Comparison of ENCODE assay signal across 27 cellular contexts in genomic region chr2:45912109-45912508, GRCh38.
DNase-seq lines count a peak whose midpoint lies in the region; ATAC-seq, FAIRE-seq and TF ChIP-seq lines count a peak whose summit lies in the region.
"Had no signal": no experiment of that assay in that cellular context is flagged by ENCODE, and none has a peak within 500 bp of the region (broad histone marks: within the 10 kb centered on the region; RNA-seq: fewer than 3 reads in every experiment).

No MANE protein-coding gene starts in this region.

- no peak overlapping the region for H2BK15ac ChIP-seq in H1 (ENCODE audit: low read length)

- H3K27ac ChIP-seq in C4-2B, result peak overlapping the region; percentile 73
- H3K27ac ChIP-seq in H1 (ENCODE audit: low read depth, low read length), result no peak overlapping the region
- no peak overlapping the region for H3K27ac ChIP-seq in liver (ENCODE audit: low read depth in 1 of 2, low read length in 2 of 2)
- no peak overlapping the region for H3K27ac ChIP-seq in pancreas
- no peak overlapping the region for H3K27ac ChIP-seq in colonic mucosa
- no peak overlapping the region for H3K27ac ChIP-seq in lower lobe of right lung
- H3K27ac ChIP-seq: 22Rv1, SK-N-MC had no signal

- no peak overlapping the region for H3K4ac ChIP-seq in H1 (replicated peaks; ENCODE audit: insufficient read length, low read depth, low read length)

- no peak overlapping the region for H3K18ac ChIP-seq in H1 (ENCODE audit: extremely low read depth, low read length)

- no peak overlapping the region for H2BK5ac ChIP-seq in H1 (ENCODE audit: low read depth, low read length)

- no peaks in the 10 kb centered on the region for H3K79me2 ChIP-seq in H1 (ENCODE audit: control insufficient read depth in 1 of 2, insufficient read depth in 2 of 2, low read length in 2 of 2)

- H3K79me1 ChIP-seq in H1 (ENCODE audit: low read depth, low read length), result no peaks in the 10 kb centered on the region

- WGBS in H1 (ENCODE audit: extremely low coverage in 1 of 2, insufficient coverage in 1 of 2, insufficient read length in 1 of 2, insufficient replicate concordance in 2 of 2, low coverage in 1 of 2, low lambda C conversion rate in 2 of 2, missing lambda C conversion rate in 1 of 2), 2 experiments, result 94% methylated on average over 5 of the region's 5 CpGs; no CpG with 5 or more reads in 1 of the 2 experiments
- 53% methylated on average over 5 of the region's 5 CpGs for WGBS in liver
- 37 to 42% methylated on average over 5 of the region's 5 CpGs for WGBS in pancreas, 2 donors

- no peak overlapping the region for H3K14ac ChIP-seq in H1 (ENCODE audit: insufficient read length)

- no peak overlapping the region for H4K5ac ChIP-seq in H1 (ENCODE audit: insufficient read length, low read depth, low read length)

- no peak overlapping the region for H2BK12ac ChIP-seq in H1 (ENCODE audit: low read depth, low read length)

- POLR2A ChIA-PET in H1 (lab: Charles Lee; ENCODE audit: partially characterized antibody), result interaction anchor here (0.6 kb wide), 1 partner anchor 170 kb away, joined by 3 read pairs; no protein-coding TSS in a partner anchor

- H3K56ac ChIP-seq in H1 (replicated peaks; ENCODE audit: insufficient read length, low read depth, low read length), result no peak overlapping the region

- H4K20me1 ChIP-seq in H1 (replicated peaks in 1 of 2; ENCODE audit: control insufficient read depth in 1 of 2, insufficient read depth in 2 of 2, low read length in 2 of 2), result no peaks in the 10 kb centered on the region

- no peak overlapping the region for H2AFZ ChIP-seq in H1 (ENCODE audit: low read length)

- no peaks in the 10 kb centered on the region; a peak in 1 of 7 replicates for H3K4me1 ChIP-seq in H1 (replicated peaks in 1 of 4; ENCODE audit: control insufficient read depth in 3 of 4, insufficient read depth in 4 of 4, low read length in 3 of 4)
- H3K4me1 ChIP-seq in liver (ENCODE audit: control insufficient read depth in 4 of 4, insufficient read depth in 4 of 4, low read length in 3 of 4), result peaks cover 2 to 4% (median 3%) of the 10 kb centered on the region in 4 donors
- H3K4me1 ChIP-seq in pancreas, result peaks cover 0 to 21% (median 12%) of the 10 kb centered on the region in 3 donors
- no peaks in the 10 kb centered on the region for H3K4me1 ChIP-seq in colonic mucosa
- peaks cover 19% of the 10 kb centered on the region for H3K4me1 ChIP-seq in lower lobe of right lung

- no peaks in the 10 kb centered on the region for H3K36me3 ChIP-seq in H1 (ENCODE audit: control insufficient read depth in 2 of 4, insufficient read depth in 4 of 4, low read length in 3 of 4)
- H3K36me3 ChIP-seq in liver (ENCODE audit: control insufficient read depth in 4 of 4, insufficient read depth in 3 of 4, low read depth in 1 of 4, low read length in 3 of 4), result no peaks in the 10 kb centered on the region
- H3K36me3 ChIP-seq in pancreas, result no peaks in the 10 kb centered on the region
- no peaks in the 10 kb centered on the region for H3K36me3 ChIP-seq in colonic mucosa
- no peaks in the 10 kb centered on the region for H3K36me3 ChIP-seq in lower lobe of right lung

- H3K27me3 ChIP-seq in H1 (replicated peaks in 1 of 4; ENCODE audit: control insufficient read depth in 3 of 4, extremely low read depth in 1 of 4, insufficient read depth in 3 of 4, low read length in 3 of 4), result no peaks in the 10 kb centered on the region
- no peaks in the 10 kb centered on the region for H3K27me3 ChIP-seq in liver (ENCODE audit: control insufficient read depth in 4 of 4, insufficient read depth in 4 of 4, low read length in 3 of 4)
- H3K27me3 ChIP-seq in pancreas, result no peaks in the 10 kb centered on the region
- H3K27me3 ChIP-seq in colonic mucosa, result no peaks in the 10 kb centered on the region
- H3K27me3 ChIP-seq in lower lobe of right lung (ENCODE audit: low read depth), result no peaks in the 10 kb centered on the region

- no peak for TF ChIP-seq CTCF in C4-2B (conservative IDR thresholded peaks at IDR 0.05)
- no peak for TF ChIP-seq CTCF in H1 (IDR thresholded peaks at IDR 0.05; ENCODE audit: control extremely low read depth in 1 of 3, insufficient read depth in 1 of 3, low read depth in 1 of 3, low read length in 3 of 3)
- no peak for TF ChIP-seq CTCF in liver (IDR thresholded peaks at IDR 0.05; ENCODE audit: low read depth, low read length, missing input control)
- no peak for TF ChIP-seq CTCF in pancreas (IDR thresholded peaks at IDR 0.05)
- no peak for TF ChIP-seq CTCF in colonic mucosa (IDR thresholded peaks at IDR 0.05)
- no peak for TF ChIP-seq CTCF in lower lobe of right lung (IDR thresholded peaks at IDR 0.05)

- H4K91ac ChIP-seq in H1 (replicated peaks; ENCODE audit: insufficient read length, low read length), result no peak overlapping the region

- intact Hi-C loops in pancreas (cut with DNase I) (no loop called here), colonic mucosa (cut with DNase I) (no loop called here), lower lobe of right lung (cut with DNase I) (no loop called here)

- H2AK5ac ChIP-seq in H1 (ENCODE audit: low read depth, low read length), result no peak overlapping the region

- no peak overlapping the region for H3K23ac ChIP-seq in H1 (ENCODE audit: insufficient read length)

- DNase-seq in H1 (ENCODE audit: low read depth in 1 of 2, low spot score in 2 of 2) (no peak), pancreas (no peak), colonic mucosa (no peak), lower lobe of right lung (no peak), GM19238 (ENCODE audit: insufficient read length, low spot score) (no peak)
- DNase-seq: Calu3; CD8-positive, alpha-beta memory T cell; DMS79 treated with DMSO at 0.1 percent for 48 hours; GF-D8; H7; IMR-90; KG1; MM.1S; NCI-H1694; NCI-H2081; NCI-H2227 treated with DMSO at 0.1 percent for 48 hours; NCI-H510A; NCI-H69; SIG-M5 had no signal

- no peak overlapping the region for H2BK120ac ChIP-seq in H1 (replicated peaks; ENCODE audit: low read depth, low read length)

- H3K4me3 ChIP-seq in H1 (ENCODE audit: extremely low read depth in 1 of 4, insufficient read depth in 2 of 4, low read depth in 3 of 4, low read length in 4 of 4) (no peak overlapping the region), liver (ENCODE audit: low read depth in 1 of 3, low read length in 3 of 3) (no peak overlapping the region), pancreas (no peak overlapping the region), colonic mucosa (no peak overlapping the region), lower lobe of right lung (no peak overlapping the region)
- H3K4me3 ChIP-seq: SK-N-MC had no signal

- CTCF ChIA-PET in H1 (lab: Charles Lee; ENCODE audit: partially characterized antibody), result interaction anchor here (0.9 to 2.3 kb wide), 7 partner anchors 9 to 76 kb away, joined by 3 to 9 read pairs (median 3); no protein-coding TSS in a partner anchor

- TF ChIP-seq EP300 in H1 (IDR thresholded peaks at IDR 0.05; ENCODE audit: borderline replicate concordance in 1 of 2, low read depth in 2 of 2, low read length in 2 of 2), result no peak

- FAIRE-seq in H1 (lab: Jason Lieb, UNC) (no peak), pancreas (lab: Jason Lieb, UNC) (no peak)
- FAIRE-seq: GM12891, GM19239 had no signal

- H3K23me2 ChIP-seq in H1 (ENCODE audit: low read depth, low read length), result no peaks in the 10 kb centered on the region

- peak overlapping the region; percentile 72; the same call in 1 of the 2 replicates for H2BK20ac ChIP-seq in H1 (ENCODE audit: low read length)

- no peak for TF ChIP-seq RAD21 in H1 (IDR thresholded peaks at IDR 0.05 in 1 of 2, conservative IDR thresholded peaks at IDR 0.05 in 1 of 2; ENCODE audit: low read depth in 2 of 2, low read length in 2 of 2)
- TF ChIP-seq RAD21 in liver (IDR thresholded peaks at IDR 0.05), result peak; percentile 24 to 66

- H4K8ac ChIP-seq in H1 (ENCODE audit: extremely low read depth, insufficient read depth, low read length), result no peak overlapping the region

- H3K9me3 ChIP-seq in H1 (ENCODE audit: insufficient read depth in 2 of 2, low read depth in 1 of 2, low read length in 1 of 2) (no peaks in the 10 kb centered on the region), liver (ENCODE audit: control insufficient read depth in 4 of 4, low read length in 3 of 4) (no peaks in the 10 kb centered on the region), pancreas (no peaks in the 10 kb centered on the region), colonic mucosa (no peaks in the 10 kb centered on the region), lower lobe of right lung (no peaks in the 10 kb centered on the region)

- ATAC-seq in pancreas, result peak in 3 of 4 donors; percentile 13 to 50 (median 50)
- no peak for ATAC-seq in HG03135 (IDR thresholded peaks at IDR 0.05; ENCODE audit: unreplicated experiment)
- ATAC-seq in lower lobe of right lung, result no peak
- ATAC-seq: Panc1 had no signal

- H3K4me2 ChIP-seq in H1 (ENCODE audit: insufficient read depth in 1 of 2, low read depth in 2 of 2, low read length in 2 of 2), result no peak overlapping the region

- no peak for TF ChIP-seq POLR2A in H1 (IDR thresholded peaks at IDR 0.05; ENCODE audit: control extremely low read depth in 1 of 2, low read depth in 2 of 2, low read length in 2 of 2)

- H3K9ac ChIP-seq in H1 (replicated peaks in 1 of 4; ENCODE audit: extremely low read depth in 1 of 4, low read depth in 3 of 4, low read length in 3 of 4) (no peak overlapping the region), liver (ENCODE audit: low read depth in 1 of 2, low read length in 2 of 2) (no peak overlapping the region), colonic mucosa (ENCODE audit: low read depth in 2 of 2, low read length in 2 of 2) (no peak overlapping the region)

TF ChIP-seq in H1, 55 proteins besides CTCF, POLR2A, EP300 and RAD21 (continues in another document):
- TF ChIP-seq CEBPB (IDR thresholded peaks at IDR 0.05; ENCODE audit: low read depth, low read length), result no peak
- no peak for TF ChIP-seq ASH2L (IDR thresholded peaks at IDR 0.05; ENCODE audit: low read length)
- TF ChIP-seq, protein P1, sequence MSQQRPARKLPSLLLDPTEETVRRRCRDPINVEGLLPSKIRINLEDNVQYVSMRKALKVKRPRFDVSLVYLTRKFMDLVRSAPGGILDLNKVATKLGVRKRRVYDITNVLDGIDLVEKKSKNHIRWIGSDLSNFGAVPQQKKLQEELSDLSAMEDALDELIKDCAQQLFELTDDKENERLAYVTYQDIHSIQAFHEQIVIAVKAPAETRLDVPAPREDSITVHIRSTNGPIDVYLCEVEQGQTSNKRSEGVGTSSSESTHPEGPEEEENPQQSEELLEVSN (IDR thresholded peaks at IDR 0.05), result no peak
- no peak for TF ChIP-seq BRCA1 (IDR thresholded peaks at IDR 0.05; ENCODE audit: low read depth, low read length)

Comparison
In these comparisons a context has a peak if more than half of its experiments do, and no peak if none do; other contexts are left out.
1. ATAC-seq: peak in pancreas (3 of 4); none in HG03135 (single experiment) and lower lobe of right lung (0 of 2).